8 cellular contexts compared by ENCODE assay signal in genomic region chr11:72814139-72814830, GRCh38. TPM values are rescaled to one million over a fixed set of nuclear protein-coding genes. Genes with fewer than 3 reads are reported as not detected.
DNase-seq lines count a peak whose midpoint lies in the region; ATAC-seq and TF ChIP-seq lines count a peak whose summit lies in the region.

A gene with protein sequence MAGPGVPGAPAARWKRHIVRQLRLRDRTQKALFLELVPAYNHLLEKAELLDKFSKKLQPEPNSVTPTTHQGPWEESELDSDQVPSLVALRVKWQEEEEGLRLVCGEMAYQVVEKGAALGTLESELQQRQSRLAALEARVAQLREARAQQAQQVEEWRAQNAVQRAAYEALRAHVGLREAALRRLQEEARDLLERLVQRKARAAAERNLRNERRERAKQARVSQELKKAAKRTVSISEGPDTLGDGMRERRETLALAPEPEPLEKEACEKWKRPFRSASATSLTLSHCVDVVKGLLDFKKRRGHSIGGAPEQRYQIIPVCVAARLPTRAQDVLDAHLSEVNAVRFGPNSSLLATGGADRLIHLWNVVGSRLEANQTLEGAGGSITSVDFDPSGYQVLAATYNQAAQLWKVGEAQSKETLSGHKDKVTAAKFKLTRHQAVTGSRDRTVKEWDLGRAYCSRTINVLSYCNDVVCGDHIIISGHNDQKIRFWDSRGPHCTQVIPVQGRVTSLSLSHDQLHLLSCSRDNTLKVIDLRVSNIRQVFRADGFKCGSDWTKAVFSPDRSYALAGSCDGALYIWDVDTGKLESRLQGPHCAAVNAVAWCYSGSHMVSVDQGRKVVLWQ (plus strand): TSS chr11:72814411. CDS start chr11:72814446, 35 bp downstream.

- peak within 1 kb of the TSS; percentile 99 for H3K27ac Mint-ChIP-seq in T-helper 17 cell

- intact Hi-C loops in uterus (cut with DNase I; ENCODE audit: low total_unique reads) = no loop called here

- no peaks in the 10 kb centered on the region for H3K27me3 ChIP-seq in right atrium auricular region
- no peaks in the 10 kb centered on the region for H3K27me3 ChIP-seq in uterus

- DNase-seq in NCI-H1105 (lab: John Stamatoyannopoulos, UW) = peak; percentile 81
- peak; percentile 84 to 91 (median 91) for DNase-seq in T-helper 17 cell
- peak; percentile 59 for DNase-seq in amniotic stem cell (lab: John Stamatoyannopoulos, UW)
- peak; percentile 84 for DNase-seq in right atrium auricular region (ENCODE audit: low spot score)
- DNase-seq in putamen (ENCODE audit: low spot score) = peak; percentile 91
- peak; percentile 78 to 88 for DNase-seq in uterus

- peak within 1 kb of the TSS; percentile 99 for H3K4me3 Mint-ChIP-seq in T-helper 17 cell

- TF ChIP-seq CTCF in GM12874 (IDR thresholded peaks at IDR 0.05; ENCODE audit: insufficient read depth, low read depth, low read length) (peak; percentile 22; the same call in 1 of the 2 replicates), right atrium auricular region (IDR thresholded peaks at IDR 0.05) (peak in 1 of 2 donors; percentile 64), uterus (IDR thresholded peaks at IDR 0.05) (peak in 3 of 4 experiments; percentile 58 to 76 (median 60))

- H3K9me3 ChIP-seq in T-helper 17 cell (ENCODE audit: control insufficient read depth, low read length, poor library complexity, severe bottlenecking) (no peaks in the 10 kb centered on the region), right atrium auricular region (no peaks in the 10 kb centered on the region), uterus (no peaks in the 10 kb centered on the region)

- peak within 1 kb of the TSS; percentile 95 to 96 for H3K27ac ChIP-seq in right atrium auricular region
- H3K27ac ChIP-seq in uterus = peak within 1 kb of the TSS; percentile 92 to 94

- peak within 1 kb of the TSS; percentile 72 to 96 for H3K4me3 ChIP-seq in right atrium auricular region
- peak within 1 kb of the TSS; percentile 80 to 83 for H3K4me3 ChIP-seq in uterus

- peak; percentile 35 to 77 for TF ChIP-seq POLR2A in uterus (IDR thresholded peaks at IDR 0.05)

- ATAC-seq in HG02610 (IDR thresholded peaks at IDR 0.05; ENCODE audit: unreplicated experiment) (peak; percentile 59), T-helper 17 cell (peak; percentile 85)

- H3K27me3 Mint-ChIP-seq in T-helper 17 cell = no peaks in the 10 kb centered on the region

- peaks cover 12% of the 10 kb centered on the region for H3K36me3 Mint-ChIP-seq in T-helper 17 cell (ENCODE audit: low read depth)

- H3K4me1 ChIP-seq in right atrium auricular region (peaks cover 0 to 40% of the 10 kb centered on the region in 2 donors), uterus (peaks cover 0 to 20% of the 10 kb centered on the region in 2 donors)

- H3K36me3 ChIP-seq in right atrium auricular region (peaks cover 19% of the 10 kb centered on the region), uterus (no peaks in the 10 kb centered on the region)

- peaks cover 38% of the 10 kb centered on the region for H3K4me1 Mint-ChIP-seq in T-helper 17 cell

RNA-seq across cellular contexts. Expression of the gene that starts here (rescaled TPM):
- total RNA-seq in T-helper 17 cell = 100 to 1,000 TPM in 1 of 2 donors, 10 to 100 TPM in 1; 95.4 to 121 TPM
- total RNA-seq in right atrium auricular region = 10 to 100 TPM in 1 of 2 donors, 1 to 10 TPM in 1; 9.0 to 10.0 TPM
- 10 to 100 TPM; 20.7 to 57.6 (median 32.3) TPM for total RNA-seq in uterus

Comparison
In these comparisons a context has a peak if more than half of its experiments do, and no peak if none do; other contexts are left out.
1. Peak in every context shown above with its lines: DNase-seq, ATAC-seq, H3K4me3 ChIP-seq and H3K27ac ChIP-seq.